Comparison of ENCODE assay signal across 8 cellular contexts in the genomic region with DNA sequence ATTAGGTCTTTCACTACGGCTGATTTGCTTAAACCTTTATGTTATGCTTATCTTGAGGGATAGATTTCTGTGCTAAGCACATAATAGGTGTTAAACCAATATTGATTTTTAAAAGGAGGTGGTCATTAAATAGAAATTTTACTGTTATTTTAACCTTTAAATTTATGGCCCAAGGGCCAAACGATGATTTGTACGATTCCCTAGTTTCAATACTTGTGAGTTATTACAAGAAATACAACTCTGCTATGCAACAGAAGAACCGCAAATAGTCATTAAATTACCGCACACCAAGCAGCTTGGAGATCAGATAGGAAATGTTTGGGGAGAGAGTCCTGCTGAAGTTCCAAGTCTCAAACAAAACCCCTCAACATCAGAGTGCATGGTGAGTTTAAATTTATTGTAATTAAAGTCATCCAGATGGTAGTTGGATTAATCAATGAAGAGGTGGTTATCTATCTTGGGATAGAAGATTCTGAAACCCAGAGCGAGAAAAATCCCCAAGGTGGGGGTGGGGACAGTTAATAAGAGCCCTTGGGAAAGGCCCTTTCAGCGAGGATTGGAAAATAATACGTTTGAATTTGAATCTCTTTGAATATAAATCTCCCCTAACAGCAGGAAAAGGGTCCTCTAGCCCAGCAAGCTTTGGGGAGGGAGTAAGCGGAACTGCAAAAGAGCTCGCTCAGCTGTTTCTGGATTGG. TPM values are rescaled to one million over a fixed set of nuclear protein-coding genes. Genes with fewer than 3 reads are reported as not detected.
A peak's percentile ranks its signal among the peaks of the same experiment; 100 is the strongest.
DNase-seq lines count a peak whose midpoint lies in the region; ATAC-seq, FAIRE-seq and TF ChIP-seq lines count a peak whose summit lies in the region.

No MANE protein-coding gene starts in this region.

- peak overlapping the region; percentile 81 to 96 (median 93) for H3K4me3 ChIP-seq in keratinocyte (ENCODE audit: control insufficient read depth in 2 of 3, extremely low read depth in 1 of 3, insufficient read depth in 2 of 3, low read depth in 1 of 3, low read length in 3 of 3)
- peak overlapping the region; percentile 88 to 95 for H3K4me3 ChIP-seq in stomach smooth muscle (ENCODE audit: low read length in 2 of 2)

- TF ChIP-seq CTCF in keratinocyte (optimal IDR thresholded peaks at IDR 0.05 in 1 of 3, IDR thresholded peaks at IDR 0.05 in 1 of 3, conservative IDR thresholded peaks at IDR 0.05 in 1 of 3; ENCODE audit: extremely low read depth in 1 of 3, insufficient read depth in 2 of 3, low read length in 3 of 3): no peak

- H3K9me3 ChIP-seq in keratinocyte (ENCODE audit: control insufficient read depth, low read depth, low read length): no peaks in the 10 kb centered on the region
- H3K9me3 ChIP-seq in stomach smooth muscle (ENCODE audit: control insufficient read depth in 2 of 2, low read length in 2 of 2): no peaks in the 10 kb centered on the region

- H3K9ac ChIP-seq in keratinocyte (ENCODE audit: control insufficient read depth, extremely low read depth, insufficient read depth, low read length) (peak overlapping the region; percentile 92), stomach smooth muscle (ENCODE audit: low read length in 2 of 2) (peak overlapping the region; percentile 87 to 94)

- POLR2A ChIA-PET in activated naive CD8-positive, alpha-beta T cell treated with anti-CD3 and anti-CD28 coated beads, Interleukin-2, amount 10 ng/mL, durations not matched to agents 7 days and 5 days (lab: Charles Lee): interaction anchor here (2.2 kb wide), 1 partner anchor 148 kb away, joined by 12 read pairs; the partner anchor contains the start of gene TCP11L1

- peak overlapping the region; percentile 82 for H3K4me3 Mint-ChIP-seq in activated naive CD8-positive, alpha-beta T cell treated with anti-CD3 and anti-CD28 coated beads, Interleukin-2, amount 10 ng/mL, durations not matched to agents 7 days and 5 days

- H3K36me3 Mint-ChIP-seq in activated naive CD8-positive, alpha-beta T cell treated with anti-CD3 and anti-CD28 coated beads, Interleukin-2, amount 10 ng/mL, durations not matched to agents 7 days and 5 days: no peaks in the 10 kb centered on the region

- peak overlapping the region; percentile 93 for H3K27ac ChIP-seq in keratinocyte (ENCODE audit: control insufficient read depth, insufficient read depth, low read length)
- H3K27ac ChIP-seq in stomach smooth muscle (ENCODE audit: low read length): peak overlapping the region; percentile 75

- no peaks in the 10 kb centered on the region for H3K9me3 Mint-ChIP-seq in activated naive CD8-positive, alpha-beta T cell treated with anti-CD3 and anti-CD28 coated beads, Interleukin-2, amount 10 ng/mL, durations not matched to agents 7 days and 5 days

- peaks cover 15% of the 10 kb centered on the region for H3K27me3 Mint-ChIP-seq in activated naive CD8-positive, alpha-beta T cell treated with anti-CD3 and anti-CD28 coated beads, Interleukin-2, amount 10 ng/mL, durations not matched to agents 7 days and 5 days

- peaks cover 2% of the 10 kb centered on the region for H3K9me1 ChIP-seq in keratinocyte (ENCODE audit: control insufficient read depth, extremely low read depth, insufficient read depth, low read length)

- no peaks in the 10 kb centered on the region for H4K20me1 ChIP-seq in keratinocyte (ENCODE audit: control insufficient read depth, extremely low read depth, insufficient read depth, low read length)

- H2AFZ ChIP-seq in keratinocyte (ENCODE audit: control insufficient read depth, low read length): peak overlapping the region; percentile 84

- H3K27ac Mint-ChIP-seq in activated naive CD8-positive, alpha-beta T cell treated with anti-CD3 and anti-CD28 coated beads, Interleukin-2, amount 10 ng/mL, durations not matched to agents 7 days and 5 days: peak overlapping the region; percentile 65

- H3K27me3 ChIP-seq in keratinocyte (ENCODE audit: control insufficient read depth, extremely low read depth, insufficient read depth, low read length) (no peaks in the 10 kb centered on the region), stomach smooth muscle (ENCODE audit: control insufficient read depth in 1 of 2, insufficient read depth in 2 of 2, low read length in 2 of 2) (no peaks in the 10 kb centered on the region)

- DNase-seq in NCI-H510A treated with DMSO at 0.1 percent for 48 hours (lab: John Stamatoyannopoulos, UW) (peak; percentile 17), NCI-H510A (lab: John Stamatoyannopoulos, UW) (no peak), NCI-H1092 (lab: John Stamatoyannopoulos, UW) (peak; percentile 59), keratinocyte (ENCODE audit: low read depth, low spot score) (no peak)
- DNase-seq in activated naive CD8-positive, alpha-beta T cell treated with anti-CD3 and anti-CD28 coated beads, Interleukin-2, amount 10 ng/mL, durations not matched to agents 7 days and 5 days: no peak

- H3K4me1 ChIP-seq in keratinocyte (ENCODE audit: control insufficient read depth, extremely low read depth, insufficient read depth, low read length): peaks cover 13% of the 10 kb centered on the region
- peaks cover 7% of the 10 kb centered on the region for H3K4me1 ChIP-seq in stomach smooth muscle (ENCODE audit: control insufficient read depth, insufficient read depth, low read length)

- peak overlapping the region; percentile 79 for H3K4me2 ChIP-seq in keratinocyte (ENCODE audit: control insufficient read depth, extremely low read depth, insufficient read depth, low read depth, low read length)

- H3K79me2 ChIP-seq in keratinocyte (ENCODE audit: control insufficient read depth, insufficient read depth, low read length): peaks cover 33% of the 10 kb centered on the region

- FAIRE-seq in keratinocyte (lab: Jason Lieb, UNC): no peak

- peaks cover 15% of the 10 kb centered on the region for H3K4me1 Mint-ChIP-seq in activated naive CD8-positive, alpha-beta T cell treated with anti-CD3 and anti-CD28 coated beads, Interleukin-2, amount 10 ng/mL, durations not matched to agents 7 days and 5 days

- dilution Hi-C loops in keratinocyte (cut with MboI; ENCODE audit: extremely low pct_ligation_motif_present, low sequenced_read_pairs): no loop called here

- H3K36me3 ChIP-seq in keratinocyte (ENCODE audit: control insufficient read depth in 2 of 2, extremely low read depth in 1 of 2, insufficient read depth in 2 of 2, low read length in 2 of 2) (peaks cover 0 to 3% of the 10 kb centered on the region in 2 experiments), stomach smooth muscle (ENCODE audit: control insufficient read depth in 2 of 2, insufficient read depth in 2 of 2, low read length in 2 of 2) (no peaks in the 10 kb centered on the region)

- no peak for ATAC-seq in activated naive CD8-positive, alpha-beta T cell treated with anti-CD3 and anti-CD28 coated beads, Interleukin-2, amount 10 ng/mL, durations not matched to agents 7 days and 5 days (ENCODE audit: low read depth)
- ATAC-seq in HG02759 (IDR thresholded peaks at IDR 0.05; ENCODE audit: unreplicated experiment) (no peak), HG02678 (IDR thresholded peaks at IDR 0.05; ENCODE audit: unreplicated experiment) (no peak)

RNA-seq across cellular contexts. Expression of gene QSER1, which starts 0.8 kb away (rescaled TPM):
- 10 to 100 TPM; 12.3 to 14.4 TPM for total RNA-seq in activated naive CD8-positive, alpha-beta T cell treated with anti-CD3 and anti-CD28 coated beads, Interleukin-2, amount 10 ng/mL, durations not matched to agents 7 days and 5 days
- polyA plus RNA-seq in keratinocyte: 8.5 to 14.7 TPM (median 9.7 TPM) in 3 replicates
- polyA plus RNA-seq in keratinocyte (2011; ENCODE audit: low read depth): 10.9 TPM
- polyA plus RNA-seq in keratinocyte (2011; cell fraction: cytosol; rRNA removed): 7.2 and 13.8 TPM in 2 replicates
- polyA plus RNA-seq in keratinocyte (2011; cell fraction: nucleus; rRNA removed): 15.8 and 20.9 TPM in 2 replicates
- polyA plus RNA-seq in keratinocyte (2012; ENCODE audit: low replicate concordance): 7.5 and 11.7 TPM in 2 replicates
- polyA minus RNA-seq in keratinocyte: 12.2 to 38.7 TPM (median 17.4 TPM) in 3 replicates
- polyA minus RNA-seq in keratinocyte (2011; cell fraction: cytosol; rRNA and poly(A)+ RNA removed): 15.2 TPM
- 21.9 and 43.3 TPM in 2 replicates for polyA minus RNA-seq in keratinocyte (2011; cell fraction: nucleus; rRNA and poly(A)+ RNA removed)

Comparison
In these comparisons a context has a peak if more than half of its experiments do, and no peak if none do; other contexts are left out.
1. DNase-seq: peak in NCI-H510A treated with DMSO at 0.1 percent for 48 hours (single experiment) and NCI-H1092 (single experiment); none in NCI-H510A (single experiment), activated naive CD8-positive, alpha-beta T cell treated with anti-CD3 and anti-CD28 coated beads, Interleukin-2, amount 10 ng/mL, durations not matched to agents 7 days and 5 days (single experiment) and keratinocyte (single experiment).